Comparison of ENCODE assay signal across 2 cellular contexts in genomic region chr1:79197421-79197820, GRCh38.
TF ChIP-seq lines count a peak whose summit lies in the region.

No MANE protein-coding gene starts in this region.

TF ChIP-seq in GM23338, 12 proteins besides CTCF, POLR2A, EP300 and RAD21 (continued from another document):
- TF ChIP-seq ZNF462 (CRISPR knock-in tag; IDR thresholded peaks at IDR 0.05) (no peak), POLR2AphosphoS5 (IDR thresholded peaks at IDR 0.05; ENCODE audit: low read depth) (no peak), EZH2phosphoT487 (IDR thresholded peaks at IDR 0.05; ENCODE audit: unreplicated experiment) (no peak), ZNF114 (CRISPR knock-in tag; IDR thresholded peaks at IDR 0.05) (no peak)

TF ChIP-seq in SK-N-SH, 30 proteins besides CTCF, POLR2A, EP300 and RAD21 (continued from another document):
- TF ChIP-seq MAX (IDR thresholded peaks at IDR 0.05; ENCODE audit: low read depth) (no peak), USF1 (IDR thresholded peaks at IDR 0.05; ENCODE audit: borderline replicate concordance, low read depth) (no peak), POLR2AphosphoS5 (IDR thresholded peaks at IDR 0.05; ENCODE audit: low read depth, low read length) (no peak), SIN3A (IDR thresholded peaks at IDR 0.05; ENCODE audit: borderline replicate concordance, low read depth, low read length) (no peak), FOSL2 (IDR thresholded peaks at IDR 0.05; ENCODE audit: borderline replicate concordance, low read depth) (no peak)
TF ChIP-seq in SK-N-SH: peak in this region for 1.
